9 cellular contexts compared by ENCODE assay signal in the genomic region with DNA sequence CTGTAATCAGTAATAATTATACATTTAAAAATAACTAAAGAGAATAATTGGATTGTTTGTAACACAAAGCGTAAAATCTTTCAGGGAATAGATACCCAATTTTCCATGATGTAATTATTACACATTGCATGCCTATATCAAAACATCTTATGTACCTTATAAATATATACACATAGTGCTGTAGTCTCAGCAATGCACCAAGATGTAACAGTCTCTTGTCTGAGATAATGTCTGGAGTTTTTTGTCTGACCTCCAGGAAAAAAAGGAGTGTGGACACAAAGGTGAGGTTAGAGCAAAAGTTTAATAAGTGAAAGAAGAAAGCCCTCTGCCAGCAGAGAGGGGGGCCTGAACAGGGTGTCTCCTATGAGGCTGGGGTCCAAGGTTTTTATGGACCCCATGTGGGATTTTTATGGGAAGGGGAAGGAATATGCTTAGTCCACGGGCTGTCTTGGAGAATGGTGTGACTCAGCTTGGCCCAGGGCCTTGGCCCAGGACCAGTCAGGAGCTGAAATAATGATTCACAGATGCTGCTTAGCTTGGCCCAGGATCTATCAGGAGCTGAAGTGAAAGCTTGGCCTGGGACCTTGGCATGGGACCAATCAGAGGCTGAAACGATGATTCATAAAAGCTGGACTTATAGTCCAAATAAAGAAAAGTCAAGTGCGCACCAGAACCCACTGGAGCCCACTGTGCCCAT.
DNase-seq lines count a peak whose midpoint lies in the region; ATAC-seq and TF ChIP-seq lines count a peak whose summit lies in the region.
"Had no signal": no experiment of that assay in that cellular context is flagged by ENCODE, and none has a peak within 500 bp of the region (broad histone marks: within the 10 kb centered on the region; RNA-seq: fewer than 3 reads in every experiment).

No MANE protein-coding gene starts in this region.

- no peak for ATAC-seq in stimulated activated naive B cell treated with anti-CD40 and anti-IgM and Interleukin-4, amounts not matched to agents 10 μg/mL and 1 μg/mL and 100 μg/mL, for 72 hours (replicated peaks)
- ATAC-seq in GM18502 (IDR thresholded peaks at IDR 0.05; ENCODE audit: poor library complexity, unreplicated experiment): no peak
- ATAC-seq in GM18861 (IDR thresholded peaks at IDR 0.05; ENCODE audit: unreplicated experiment): no peak
- no peak for ATAC-seq in GM21390 (IDR thresholded peaks at IDR 0.05; ENCODE audit: unreplicated experiment)

- no peak for TF ChIP-seq CTCF in HFF-Myc (IDR thresholded peaks at IDR 0.05; ENCODE audit: low read depth, low read length, missing control alignments)
- TF ChIP-seq CTCF in brain (conservative IDR thresholded peaks at IDR 0.05): no peak

- no peaks in the 10 kb centered on the region for H3K27me3 Mint-ChIP-seq in brain
- H3K27me3 Mint-ChIP-seq in stimulated activated naive B cell treated with anti-CD40 and anti-IgM and Interleukin-4, amounts not matched to agents 10 μg/mL and 1 μg/mL and 100 μg/mL, for 72 hours: no peaks in the 10 kb centered on the region
- H3K27me3 Mint-ChIP-seq: activated naive CD8-positive, alpha-beta T cell treated with anti-CD3 and anti-CD28 coated beads for 36 hours had no signal

- peaks cover 13% of the 10 kb centered on the region for H3K4me1 Mint-ChIP-seq in brain
- no peaks in the 10 kb centered on the region for H3K4me1 Mint-ChIP-seq in stimulated activated naive B cell treated with anti-CD40 and anti-IgM and Interleukin-4, amounts not matched to agents 10 μg/mL and 1 μg/mL and 100 μg/mL, for 72 hours
- H3K4me1 Mint-ChIP-seq: activated naive CD8-positive, alpha-beta T cell treated with anti-CD3 and anti-CD28 coated beads for 36 hours had no signal

- no peaks in the 10 kb centered on the region for H3K36me3 Mint-ChIP-seq in brain
- H3K36me3 Mint-ChIP-seq in stimulated activated naive B cell treated with anti-CD40 and anti-IgM and Interleukin-4, amounts not matched to agents 10 μg/mL and 1 μg/mL and 100 μg/mL, for 72 hours: no peaks in the 10 kb centered on the region
- H3K36me3 Mint-ChIP-seq: activated naive CD8-positive, alpha-beta T cell treated with anti-CD3 and anti-CD28 coated beads for 36 hours had no signal

- DNase-seq in HFF-Myc (ENCODE audit: extremely low read depth, low read depth): peak; percentile 73
- DNase-seq in kidney glomerular epithelial cell (lab: John Stamatoyannopoulos, UW): peak; percentile 97
- peak; percentile 91 for DNase-seq in stromal cell of bone marrow (ENCODE audit: low read depth)
- DNase-seq in stimulated activated naive B cell treated with anti-CD40 and anti-IgM and Interleukin-4, amounts not matched to agents 10 μg/mL and 1 μg/mL and 100 μg/mL, for 72 hours: no peak
- DNase-seq: activated naive CD8-positive, alpha-beta T cell treated with anti-CD3 and anti-CD28 coated beads for 36 hours had no signal

- peaks cover 0 to 5% (median 0%) of the 10 kb centered on the region in 5 experiments for H3K9me3 Mint-ChIP-seq in brain
- no peaks in the 10 kb centered on the region for H3K9me3 Mint-ChIP-seq in stimulated activated naive B cell treated with anti-CD40 and anti-IgM and Interleukin-4, amounts not matched to agents 10 μg/mL and 1 μg/mL and 100 μg/mL, for 72 hours

- H3K4me3 ChIP-seq in HFF-Myc (replicated peaks; ENCODE audit: low read depth, low read length): no peak overlapping the region

- peak overlapping the region in 3 of 5 experiments; percentile 3 to 59 (median 54) for H3K27ac Mint-ChIP-seq in brain
- H3K27ac Mint-ChIP-seq in stimulated activated naive B cell treated with anti-CD40 and anti-IgM and Interleukin-4, amounts not matched to agents 10 μg/mL and 1 μg/mL and 100 μg/mL, for 72 hours: no peak overlapping the region
- H3K27ac Mint-ChIP-seq: activated naive CD8-positive, alpha-beta T cell treated with anti-CD3 and anti-CD28 coated beads for 36 hours had no signal

- H3K4me3 Mint-ChIP-seq in brain: peak overlapping the region in 1 of 5 experiments; percentile 2
- no peak overlapping the region for H3K4me3 Mint-ChIP-seq in stimulated activated naive B cell treated with anti-CD40 and anti-IgM and Interleukin-4, amounts not matched to agents 10 μg/mL and 1 μg/mL and 100 μg/mL, for 72 hours
- H3K4me3 Mint-ChIP-seq: activated naive CD8-positive, alpha-beta T cell treated with anti-CD3 and anti-CD28 coated beads for 36 hours had no signal
